1 cellular context compared by ENCODE assay signal in genomic region chr3:122410111-122410510, GRCh38.
TF ChIP-seq lines count a peak whose summit lies in the region.

No MANE protein-coding gene starts in this region.

TF ChIP-seq in K562, 482 proteins besides CTCF, POLR2A, EP300 and RAD21:
- no peak for TF ChIP-seq FOXJ3 (CRISPR knock-in tag; IDR thresholded peaks at IDR 0.05)
- no peak for TF ChIP-seq MITF (IDR thresholded peaks at IDR 0.05)
- 0 out of 2 replicates have a peak, but pooled peaks have one; percentile 32 for TF ChIP-seq SMAD4 (CRISPR knock-in tag; conservative IDR thresholded peaks at IDR 0.05)
- no peak for TF ChIP-seq ZNF449 (CRISPR knock-in tag; IDR thresholded peaks at IDR 0.05)
- TF ChIP-seq ZSCAN29 (IDR thresholded peaks at IDR 0.05), result no peak
- no peak for TF ChIP-seq ZBTB40 (IDR thresholded peaks at IDR 0.05)
- no peak for TF ChIP-seq ZBTB40 (CRISPR knock-in tag; IDR thresholded peaks at IDR 0.05)
